In genomic region chr13:80705371-80706163, GRCh38 we compare ENCODE assay signal across 1 cellular context.
TF ChIP-seq lines count a peak whose summit lies in the region.

No MANE protein-coding gene starts in this region.

TF ChIP-seq in SK-N-SH, 30 proteins besides CTCF, POLR2A, EP300 and RAD21 (continued from another document):
- TF ChIP-seq, protein P1, sequence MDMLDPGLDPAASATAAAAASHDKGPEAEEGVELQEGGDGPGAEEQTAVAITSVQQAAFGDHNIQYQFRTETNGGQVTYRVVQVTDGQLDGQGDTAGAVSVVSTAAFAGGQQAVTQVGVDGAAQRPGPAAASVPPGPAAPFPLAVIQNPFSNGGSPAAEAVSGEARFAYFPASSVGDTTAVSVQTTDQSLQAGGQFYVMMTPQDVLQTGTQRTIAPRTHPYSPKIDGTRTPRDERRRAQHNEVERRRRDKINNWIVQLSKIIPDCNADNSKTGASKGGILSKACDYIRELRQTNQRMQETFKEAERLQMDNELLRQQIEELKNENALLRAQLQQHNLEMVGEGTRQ (IDR thresholded peaks at IDR 0.05; ENCODE audit: borderline replicate concordance, low read depth, low read length) = no peak
- TF ChIP-seq, protein P2, sequence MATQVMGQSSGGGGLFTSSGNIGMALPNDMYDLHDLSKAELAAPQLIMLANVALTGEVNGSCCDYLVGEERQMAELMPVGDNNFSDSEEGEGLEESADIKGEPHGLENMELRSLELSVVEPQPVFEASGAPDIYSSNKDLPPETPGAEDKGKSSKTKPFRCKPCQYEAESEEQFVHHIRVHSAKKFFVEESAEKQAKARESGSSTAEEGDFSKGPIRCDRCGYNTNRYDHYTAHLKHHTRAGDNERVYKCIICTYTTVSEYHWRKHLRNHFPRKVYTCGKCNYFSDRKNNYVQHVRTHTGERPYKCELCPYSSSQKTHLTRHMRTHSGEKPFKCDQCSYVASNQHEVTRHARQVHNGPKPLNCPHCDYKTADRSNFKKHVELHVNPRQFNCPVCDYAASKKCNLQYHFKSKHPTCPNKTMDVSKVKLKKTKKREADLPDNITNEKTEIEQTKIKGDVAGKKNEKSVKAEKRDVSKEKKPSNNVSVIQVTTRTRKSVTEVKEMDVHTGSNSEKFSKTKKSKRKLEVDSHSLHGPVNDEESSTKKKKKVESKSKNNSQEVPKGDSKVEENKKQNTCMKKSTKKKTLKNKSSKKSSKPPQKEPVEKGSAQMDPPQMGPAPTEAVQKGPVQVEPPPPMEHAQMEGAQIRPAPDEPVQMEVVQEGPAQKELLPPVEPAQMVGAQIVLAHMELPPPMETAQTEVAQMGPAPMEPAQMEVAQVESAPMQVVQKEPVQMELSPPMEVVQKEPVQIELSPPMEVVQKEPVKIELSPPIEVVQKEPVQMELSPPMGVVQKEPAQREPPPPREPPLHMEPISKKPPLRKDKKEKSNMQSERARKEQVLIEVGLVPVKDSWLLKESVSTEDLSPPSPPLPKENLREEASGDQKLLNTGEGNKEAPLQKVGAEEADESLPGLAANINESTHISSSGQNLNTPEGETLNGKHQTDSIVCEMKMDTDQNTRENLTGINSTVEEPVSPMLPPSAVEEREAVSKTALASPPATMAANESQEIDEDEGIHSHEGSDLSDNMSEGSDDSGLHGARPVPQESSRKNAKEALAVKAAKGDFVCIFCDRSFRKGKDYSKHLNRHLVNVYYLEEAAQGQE (IDR thresholded peaks at IDR 0.05; ENCODE audit: low read depth, low read length) = no peak
- TF ChIP-seq, protein P3, sequence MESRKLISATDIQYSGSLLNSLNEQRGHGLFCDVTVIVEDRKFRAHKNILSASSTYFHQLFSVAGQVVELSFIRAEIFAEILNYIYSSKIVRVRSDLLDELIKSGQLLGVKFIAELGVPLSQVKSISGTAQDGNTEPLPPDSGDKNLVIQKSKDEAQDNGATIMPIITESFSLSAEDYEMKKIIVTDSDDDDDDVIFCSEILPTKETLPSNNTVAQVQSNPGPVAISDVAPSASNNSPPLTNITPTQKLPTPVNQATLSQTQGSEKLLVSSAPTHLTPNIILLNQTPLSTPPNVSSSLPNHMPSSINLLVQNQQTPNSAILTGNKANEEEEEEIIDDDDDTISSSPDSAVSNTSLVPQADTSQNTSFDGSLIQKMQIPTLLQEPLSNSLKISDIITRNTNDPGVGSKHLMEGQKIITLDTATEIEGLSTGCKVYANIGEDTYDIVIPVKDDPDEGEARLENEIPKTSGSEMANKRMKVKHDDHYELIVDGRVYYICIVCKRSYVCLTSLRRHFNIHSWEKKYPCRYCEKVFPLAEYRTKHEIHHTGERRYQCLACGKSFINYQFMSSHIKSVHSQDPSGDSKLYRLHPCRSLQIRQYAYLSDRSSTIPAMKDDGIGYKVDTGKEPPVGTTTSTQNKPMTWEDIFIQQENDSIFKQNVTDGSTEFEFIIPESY (IDR thresholded peaks at IDR 0.05; ENCODE audit: borderline replicate concordance, low read depth) = no peak
- TF ChIP-seq FOXJ3 (CRISPR knock-in tag; IDR thresholded peaks at IDR 0.05) (no peak), GATA2 (CRISPR knock-in tag; IDR thresholded peaks at IDR 0.05) (no peak), SIN3A (IDR thresholded peaks at IDR 0.05; ENCODE audit: borderline replicate concordance, low read depth, low read length) (no peak), MAX (IDR thresholded peaks at IDR 0.05; ENCODE audit: low read depth) (no peak), FOSL2 (IDR thresholded peaks at IDR 0.05; ENCODE audit: borderline replicate concordance, low read depth) (no peak), MEF2A (IDR thresholded peaks at IDR 0.05; ENCODE audit: borderline replicate concordance, low read depth) (no peak)
TF ChIP-seq in SK-N-SH: peak in this region for 0.
